ENCODE assay signal across 19 cellular contexts in the genomic region with DNA sequence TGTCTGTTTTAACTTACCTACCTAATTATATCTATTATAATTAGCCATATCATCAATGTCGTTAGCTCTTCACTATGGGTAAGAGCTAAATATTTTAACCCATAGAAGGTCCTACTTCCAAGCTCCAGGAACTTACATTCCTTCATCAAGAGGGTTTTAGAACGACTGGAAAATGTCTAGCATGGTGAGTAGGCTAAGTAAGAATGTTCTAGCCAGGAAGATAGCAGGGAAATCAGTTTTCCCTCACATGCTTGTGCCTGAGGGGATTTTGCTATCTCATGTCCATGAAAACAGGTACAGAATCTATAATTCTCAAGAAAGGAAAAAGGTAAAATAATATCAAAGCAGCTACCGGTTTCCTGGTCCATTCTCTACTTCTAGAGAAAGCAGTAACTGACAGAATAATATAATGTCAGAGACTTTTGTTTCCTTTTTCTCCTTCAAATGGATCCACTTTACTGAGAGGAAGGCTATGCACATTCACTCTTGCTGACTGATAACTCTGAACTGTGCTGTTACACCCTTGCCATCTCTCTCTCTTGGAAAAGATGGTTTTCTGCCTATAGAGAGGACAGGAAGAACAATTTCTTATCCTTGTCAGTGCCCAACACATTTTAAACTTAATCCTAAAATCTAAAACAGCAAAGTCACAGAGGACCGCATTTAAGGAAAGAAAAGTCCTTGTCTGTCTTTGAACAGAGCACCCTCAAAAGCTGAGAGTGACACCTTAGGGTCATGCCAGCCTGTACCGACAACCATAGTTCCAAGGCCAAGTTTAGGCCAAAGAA.
DNase-seq lines count a peak whose midpoint lies in the region; ATAC-seq and TF ChIP-seq lines count a peak whose summit lies in the region.
"Had no signal": no experiment of that assay in that cellular context is flagged by ENCODE, and none has a peak within 500 bp of the region (broad histone marks: within the 10 kb centered on the region; RNA-seq: fewer than 3 reads in every experiment).

No MANE protein-coding gene starts in this region.

- no peaks in the 10 kb centered on the region for H3K27me3 ChIP-seq in foreskin keratinocyte

- peaks cover 6% of the 10 kb centered on the region for H3K36me3 Mint-ChIP-seq in T-helper 17 cell (ENCODE audit: low read depth)
- peaks cover 9% of the 10 kb centered on the region for H3K36me3 Mint-ChIP-seq in progenitor cell of endocrine pancreas (ENCODE audit: insufficient read depth)

- TF ChIP-seq CTCF in foreskin keratinocyte (conservative IDR thresholded peaks at IDR 0.05): no peak
- no peak for TF ChIP-seq CTCF in progenitor cell of endocrine pancreas (IDR thresholded peaks at IDR 0.05; ENCODE audit: unreplicated experiment)

- no peaks in the 10 kb centered on the region for H3K9me3 ChIP-seq in T-helper 17 cell (ENCODE audit: control insufficient read depth, low read length, poor library complexity, severe bottlenecking)
- H3K9me3 ChIP-seq: left ventricle myocardium inferior, prostate gland had no signal

- peaks cover 7% of the 10 kb centered on the region for H3K9me3 Mint-ChIP-seq in progenitor cell of endocrine pancreas (ENCODE audit: low read depth)
- H3K9me3 Mint-ChIP-seq: central memory CD8-positive, alpha-beta T cell; effector memory CD8-positive, alpha-beta T cell had no signal

- H3K27ac ChIP-seq in foreskin keratinocyte: peak overlapping the region; percentile 46
- H3K27ac ChIP-seq: left ventricle myocardium inferior had no signal

- peaks cover 43% of the 10 kb centered on the region for H3K4me1 ChIP-seq in foreskin keratinocyte
- H3K4me1 ChIP-seq: prostate gland had no signal

- peak overlapping the region; percentile 65 for H3K27ac Mint-ChIP-seq in T-helper 17 cell
- H3K27ac Mint-ChIP-seq in progenitor cell of endocrine pancreas: peak overlapping the region; percentile 73
- H3K27ac Mint-ChIP-seq: activated naive CD8-positive, alpha-beta T cell; effector memory CD8-positive, alpha-beta T cell had no signal

- H3K4me3 Mint-ChIP-seq in T-helper 17 cell (no peak overlapping the region), progenitor cell of endocrine pancreas (ENCODE audit: low read depth) (no peak overlapping the region)
- H3K4me3 Mint-ChIP-seq: activated naive CD8-positive, alpha-beta T cell; central memory CD8-positive, alpha-beta T cell; effector memory CD8-positive, alpha-beta T cell had no signal

- ATAC-seq in T-helper 17 cell (no peak), foreskin keratinocyte (no peak), GM19463 (IDR thresholded peaks at IDR 0.05; ENCODE audit: unreplicated experiment) (no peak)
- ATAC-seq: effector memory CD8-positive, alpha-beta T cell had no signal

- peaks cover 31% of the 10 kb centered on the region for H3K4me1 Mint-ChIP-seq in T-helper 17 cell
- H3K4me1 Mint-ChIP-seq in progenitor cell of endocrine pancreas (ENCODE audit: low read depth): peaks cover 47% of the 10 kb centered on the region

- H3K27me3 Mint-ChIP-seq in T-helper 17 cell: no peaks in the 10 kb centered on the region
- no peaks in the 10 kb centered on the region for H3K27me3 Mint-ChIP-seq in progenitor cell of endocrine pancreas
- H3K27me3 Mint-ChIP-seq: activated naive CD8-positive, alpha-beta T cell; central memory CD8-positive, alpha-beta T cell; effector memory CD8-positive, alpha-beta T cell had no signal

- DNase-seq in EH (ENCODE audit: low read depth) (peak; percentile 75), T-helper 17 cell (no peak), foreskin keratinocyte (peak in 1 of 2 donors; percentile 56), progenitor cell of endocrine pancreas (ENCODE audit: low spot score, unreplicated experiment) (no peak), NCI-H526 treated with DMSO at 0.1 percent for 48 hours (lab: John Stamatoyannopoulos, UW) (no peak), NCI-H2196 treated with DMSO at 0.1 percent for 48 hours (lab: John Stamatoyannopoulos, UW; ENCODE audit: unreplicated experiment) (no peak), NCI-H748 treated with DMSO at 0.1 percent for 48 hours (lab: John Stamatoyannopoulos, UW) (no peak)
- DNase-seq: activated CD4-positive, alpha-beta T cell treated with anti-CD3 and anti-CD28 coated beads, Interleukin-2, amount 50 U/mL, for 1 hour; activated T-cell treated with anti-CD3 and anti-CD28 coated beads, Interleukin-2, amount 50 U/mL, for 1 hour; AML-193; effector memory CD8-positive, alpha-beta T cell; KG1; left ventricle myocardium inferior; NCI-H1105; NCI-H82 had no signal
